ENCODE assay signal across 8 cellular contexts in genomic region chr10:92239185-92239599, GRCh38. TPM values are rescaled to one million over a fixed set of nuclear protein-coding genes. Genes with fewer than 3 reads are reported as not detected.
A peak's percentile ranks its signal among the peaks of the same experiment; 100 is the strongest.
DNase-seq lines count a peak whose midpoint lies in the region; ATAC-seq lines count a peak whose summit lies in the region.

No MANE protein-coding gene starts in this region.

- H2AFZ ChIP-seq in GM23248 = peak overlapping the region; percentile 99

- in situ Hi-C loops in GM23248 (cut with MboI) = no loop called here

- H3K27me3 ChIP-seq in GM23248 (replicated peaks; ENCODE audit: insufficient read depth) (no peaks in the 10 kb centered on the region), right cardiac atrium (ENCODE audit: control insufficient read depth, insufficient read depth) (no peaks in the 10 kb centered on the region)

- H3K27ac Mint-ChIP-seq in activated CD4-positive, alpha-beta memory T cell treated with anti-CD3 and anti-CD28 coated beads for 36 hours = no peak overlapping the region

- WGBS in GM23248 (ENCODE audit: low coverage in 1 of 2, low lambda C conversion rate in 2 of 2, missing lambda C conversion rate in 2 of 2), 2 experiments = 8% methylated on average over 27 of the region's 27 CpGs
- WGBS in right cardiac atrium = 13% methylated on average over 27 of the region's 27 CpGs

- CTCF ChIA-PET in activated CD4-positive, alpha-beta memory T cell treated with anti-CD3 and anti-CD28 coated beads for 36 hours (lab: Charles Lee) = no interaction called here

- H3K79me2 ChIP-seq in GM23248 (ENCODE audit: insufficient read depth) = no peaks in the 10 kb centered on the region

- POLR2A ChIA-PET in activated CD4-positive, alpha-beta memory T cell treated with anti-CD3 and anti-CD28 coated beads for 36 hours (lab: Charles Lee) = no interaction called here

- peak overlapping the region; percentile 68 for H3K4me3 Mint-ChIP-seq in activated CD4-positive, alpha-beta memory T cell treated with anti-CD3 and anti-CD28 coated beads for 36 hours

- H4K20me1 ChIP-seq in GM23248 (ENCODE audit: insufficient read depth) = no peaks in the 10 kb centered on the region

- DNase-seq in GM23248 (no peak), right cardiac atrium (no peak), skeletal muscle cell (ENCODE audit: low read depth) (no peak), NCI-H345 (lab: John Stamatoyannopoulos, UW) (no peak), DMS53 (lab: John Stamatoyannopoulos, UW) (no peak), NCI-H82 (lab: John Stamatoyannopoulos, UW) (no peak)
- no peak for DNase-seq in activated CD4-positive, alpha-beta memory T cell treated with anti-CD3 and anti-CD28 coated beads for 36 hours
- DNase-seq in activated CD8-positive, alpha-beta memory T cell treated with anti-CD3 and anti-CD28 coated beads, Interleukin-2, amount 50 U/mL, for 48 hours = no peak

- peak; percentile 6 to 7 for ATAC-seq in right cardiac atrium

- peak overlapping the region; percentile 95 for H3K4me2 ChIP-seq in GM23248 (ENCODE audit: unreplicated experiment)

- no peaks in the 10 kb centered on the region for H3K9me3 ChIP-seq in GM23248 (ENCODE audit: low read depth)
- H3K9me3 ChIP-seq in right cardiac atrium (ENCODE audit: control insufficient read depth, low read length) = no peaks in the 10 kb centered on the region

- H3F3A ChIP-seq in GM23248 (ENCODE audit: insufficient read depth) = peaks cover 29% of the 10 kb centered on the region

- H3K4me3 ChIP-seq in GM23248 (peak overlapping the region; percentile 97), right cardiac atrium (ENCODE audit: low read length) (peak overlapping the region; percentile 71), skeletal muscle cell (ENCODE audit: low read depth, low read length) (peak overlapping the region; percentile 69)

- H3K4me1 ChIP-seq in GM23248 (ENCODE audit: insufficient read depth) (peaks cover 18% of the 10 kb centered on the region), right cardiac atrium (ENCODE audit: control insufficient read depth, insufficient read depth, low read length) (peaks cover 1% of the 10 kb centered on the region)

- H3K36me3 ChIP-seq in GM23248 (ENCODE audit: low read depth) = no peaks in the 10 kb centered on the region

- no peaks in the 10 kb centered on the region for H3K9me2 ChIP-seq in GM23248 (ENCODE audit: insufficient read depth)

- H3K9ac ChIP-seq in GM23248 = peak overlapping the region; percentile 76

- H3K9me3 Mint-ChIP-seq in activated CD4-positive, alpha-beta memory T cell treated with anti-CD3 and anti-CD28 coated beads for 36 hours = no peaks in the 10 kb centered on the region

- peaks cover 13% of the 10 kb centered on the region for H3K36me3 Mint-ChIP-seq in activated CD4-positive, alpha-beta memory T cell treated with anti-CD3 and anti-CD28 coated beads for 36 hours

- intact Hi-C loops in activated CD4-positive, alpha-beta memory T cell treated with anti-CD3 and anti-CD28 coated beads for 36 hours (cut with micrococcal nuclease) = no loop called here
- intact Hi-C loops in right cardiac atrium (cut with DNase I) = loop anchor here in 1 of 4 donors (2.0 to 10.0 kb wide), 2 partner anchors 52 to 154 kb away; partner anchors contain the start of genes CPEB3 and MARCHF5

- peaks cover 9% of the 10 kb centered on the region for H3K27me3 Mint-ChIP-seq in activated CD4-positive, alpha-beta memory T cell treated with anti-CD3 and anti-CD28 coated beads for 36 hours

- H3K4me1 Mint-ChIP-seq in activated CD4-positive, alpha-beta memory T cell treated with anti-CD3 and anti-CD28 coated beads for 36 hours (ENCODE audit: low read depth) = peaks cover 33% of the 10 kb centered on the region

- H3K27ac ChIP-seq in GM23248 = no peak overlapping the region
- peak overlapping the region; percentile 84 for H3K27ac ChIP-seq in right cardiac atrium (ENCODE audit: low read length)

RNA-seq across cellular contexts. Expression of gene CPEB3, which starts 51.7 kb away (rescaled TPM):
- 0.63 and 1.1 TPM in 2 replicates for total RNA-seq in GM23248 (2014; rRNA removed; shearing (Covaris generic))
- 0.60 TPM in 2 replicates for polyA plus RNA-seq in GM23248 (2016; fragmentation: Nextera tagmentation; extraction: Ambion mirVana)
- 1 to 10 TPM; 1.4 to 1.6 TPM for total RNA-seq in activated CD4-positive, alpha-beta memory T cell treated with anti-CD3 and anti-CD28 coated beads for 36 hours
- total RNA-seq in right cardiac atrium = 10 to 100 TPM in 3 of 4 donors, 1 to 10 TPM in 1; 7.2 to 14.3 (median 12.4) TPM
- polyA plus RNA-seq in right cardiac atrium = 4.6 TPM

RNA-seq across cellular contexts. Expression of gene MARCHF5, which starts 51.8 kb away (rescaled TPM):
- total RNA-seq in GM23248 (2014; rRNA removed; shearing (Covaris generic)) = 10.6 and 14.2 TPM in 2 replicates
- polyA plus RNA-seq in GM23248 (2016; fragmentation: Nextera tagmentation; extraction: Ambion mirVana) = 41.4 and 45.7 TPM in 2 replicates
- 10 to 100 TPM; 27.4 to 29.1 TPM for total RNA-seq in activated CD4-positive, alpha-beta memory T cell treated with anti-CD3 and anti-CD28 coated beads for 36 hours
- 10 to 100 TPM; 29.4 to 36.7 (median 32.1) TPM for total RNA-seq in right cardiac atrium
- 15.8 TPM for polyA plus RNA-seq in right cardiac atrium
